Comparison of ENCODE assay signal across 7 cellular contexts in the genomic region with DNA sequence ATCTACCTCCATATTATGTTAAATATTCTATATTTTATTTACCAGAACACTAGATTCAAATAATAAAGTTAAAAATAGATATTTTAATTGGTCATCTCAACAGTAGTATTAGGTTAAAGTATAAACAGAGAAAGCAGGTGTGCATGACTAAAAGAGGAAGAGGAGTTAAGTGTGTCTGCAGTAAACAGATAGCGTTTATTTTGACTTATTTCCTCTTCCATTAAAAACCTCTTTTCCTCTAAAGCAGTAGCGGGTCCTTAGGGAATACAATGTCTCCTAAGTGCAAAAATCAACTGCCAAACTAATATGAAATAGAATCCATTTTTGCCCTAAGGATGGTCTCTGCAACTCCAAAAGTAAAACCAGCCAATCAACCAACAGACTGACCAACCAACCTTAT. TPM values are rescaled to one million over a fixed set of nuclear protein-coding genes. Genes with fewer than 3 reads are reported as not detected.
DNase-seq lines count a peak whose midpoint lies in the region; ATAC-seq and FAIRE-seq lines count a peak whose summit lies in the region.

No MANE protein-coding gene starts in this region.

- H3K4me1 Mint-ChIP-seq in activated CD4-positive, alpha-beta T cell treated with anti-CD3 and anti-CD28 coated beads, Interleukin-2, amount 10 ng/mL, durations not matched to agents 7 days and 5 days = peaks cover 16% of the 10 kb centered on the region

- H3K4me2 ChIP-seq in skeletal muscle satellite cell (ENCODE audit: low read length) = peak overlapping the region; percentile 16

- DNase-seq in LHCN-M2 (ENCODE audit: low read depth) (peak; percentile 21), kidney tubule cell (ENCODE audit: low spot score) (no peak), COLO668 (lab: John Stamatoyannopoulos, UW; ENCODE audit: unreplicated experiment) (no peak)
- no peak for DNase-seq in activated CD4-positive, alpha-beta T cell treated with anti-CD3 and anti-CD28 coated beads, Interleukin-2, amount 10 ng/mL, durations not matched to agents 7 days and 5 days

- H3K27me3 Mint-ChIP-seq in activated CD4-positive, alpha-beta T cell treated with anti-CD3 and anti-CD28 coated beads, Interleukin-2, amount 10 ng/mL, durations not matched to agents 7 days and 5 days = no peaks in the 10 kb centered on the region

- H3K36me3 ChIP-seq in skeletal muscle satellite cell (ENCODE audit: insufficient read depth, low read length) = no peaks in the 10 kb centered on the region

- H3K9ac ChIP-seq in skeletal muscle satellite cell (ENCODE audit: low read depth, low read length) = no peak overlapping the region

- H3K36me3 Mint-ChIP-seq in activated CD4-positive, alpha-beta T cell treated with anti-CD3 and anti-CD28 coated beads, Interleukin-2, amount 10 ng/mL, durations not matched to agents 7 days and 5 days (ENCODE audit: low read depth) = peaks cover 3% of the 10 kb centered on the region

- POLR2A ChIA-PET in activated CD4-positive, alpha-beta T cell treated with anti-CD3 and anti-CD28 coated beads, Interleukin-2, amount 10 ng/mL, durations not matched to agents 7 days and 5 days (lab: Charles Lee) = interaction anchor here (0.6 to 0.7 kb wide), 2 partner anchors 10 to 70 kb away, joined by 3 read pairs; no protein-coding TSS in a partner anchor

- H3K9me3 ChIP-seq in skeletal muscle satellite cell (replicated peaks; ENCODE audit: low read length) = no peaks in the 10 kb centered on the region

- peak; percentile 86 for FAIRE-seq in colon (lab: Jason Lieb, UNC)

- no peak overlapping the region for H3K4me3 ChIP-seq in skeletal muscle satellite cell (ENCODE audit: low read length)

- H3K4me1 ChIP-seq in skeletal muscle satellite cell (ENCODE audit: control insufficient read depth, insufficient read depth, low read length) = peaks cover 27% of the 10 kb centered on the region

- H3K27ac Mint-ChIP-seq in activated CD4-positive, alpha-beta T cell treated with anti-CD3 and anti-CD28 coated beads, Interleukin-2, amount 10 ng/mL, durations not matched to agents 7 days and 5 days = no peak overlapping the region

- ATAC-seq in GM18909 (IDR thresholded peaks at IDR 0.05; ENCODE audit: poor library complexity, unreplicated experiment) = peak; percentile 3

- H3K4me3 Mint-ChIP-seq in activated CD4-positive, alpha-beta T cell treated with anti-CD3 and anti-CD28 coated beads, Interleukin-2, amount 10 ng/mL, durations not matched to agents 7 days and 5 days = no peak overlapping the region

- no peaks in the 10 kb centered on the region for H3K27me3 ChIP-seq in skeletal muscle satellite cell (ENCODE audit: control insufficient read depth, insufficient read depth, low read length)

- CTCF ChIA-PET in activated CD4-positive, alpha-beta T cell treated with anti-CD3 and anti-CD28 coated beads, Interleukin-2, amount 10 ng/mL, durations not matched to agents 7 days and 5 days (lab: Charles Lee) = interaction anchor here (1.0 kb wide), 1 partner anchor 93 kb away, joined by 3 read pairs; no protein-coding TSS in a partner anchor

- no peaks in the 10 kb centered on the region for H3K9me3 Mint-ChIP-seq in activated CD4-positive, alpha-beta T cell treated with anti-CD3 and anti-CD28 coated beads, Interleukin-2, amount 10 ng/mL, durations not matched to agents 7 days and 5 days

RNA-seq across cellular contexts. Expression of a gene that starts 27.7 kb away (rescaled TPM):
- total RNA-seq in LHCN-M2 (2014; rRNA removed) = 10.3 and 11.1 TPM in 2 replicates
- polyA plus RNA-seq in LHCN-M2 (2012) = 3.2 TPM
- 14.0 and 18.5 TPM in 2 replicates for total RNA-seq in skeletal muscle satellite cell (2012; rRNA removed)
- total RNA-seq in activated CD4-positive, alpha-beta T cell treated with anti-CD3 and anti-CD28 coated beads, Interleukin-2, amount 10 ng/mL, durations not matched to agents 7 days and 5 days = 10 to 100 TPM; 20.2 to 26.0 TPM
